Comparison of ENCODE assay signal across 9 cellular contexts in genomic region chr2:211745295-211746097, GRCh38.
DNase-seq lines count a peak whose midpoint lies in the region; ATAC-seq and TF ChIP-seq lines count a peak whose summit lies in the region.
"Had no signal": no experiment of that assay in that cellular context is flagged by ENCODE, and none has a peak within 500 bp of the region (broad histone marks: within the 10 kb centered on the region; RNA-seq: fewer than 3 reads in every experiment).

No MANE protein-coding gene starts in this region.

- intact Hi-C loops in activated CD4-positive, alpha-beta T cell treated with anti-CD3 and anti-CD28 coated beads for 36 hours (cut with DNase I, micrococcal nuclease) = loop anchor here (1.0 kb wide), 1 partner anchor 822 kb away; no protein-coding TSS in a partner anchor
- intact Hi-C loops in ascending aorta (cut with DNase I) = loop anchor here (5.0 to 10.0 kb wide), 3 partner anchors 399 to 822 kb away; no protein-coding TSS in a partner anchor

- peak; percentile 48 for DNase-seq in activated CD4-positive, alpha-beta T cell treated with anti-CD3 and anti-CD28 coated beads for 36 hours
- DNase-seq in activated CD4-positive, alpha-beta T cell treated with anti-CD3 and anti-CD28 coated beads, Interleukin-2, amount 50 U/mL, for 4 hours = no peak
- DNase-seq in HL-60 (ENCODE audit: low read depth in 1 of 2, low spot score in 1 of 2) = peak; percentile 30 to 69
- peak; percentile 86 for DNase-seq in NCI-H748 treated with DMSO at 0.1 percent for 48 hours (lab: John Stamatoyannopoulos, UW)
- no peak for DNase-seq in ascending aorta (ENCODE audit: low spot score in 2 of 2)
- peak; percentile 82 for DNase-seq in hepatocyte (ENCODE audit: low spot score)
- peak; percentile 1 for DNase-seq in stimulated activated CD8-positive, alpha-beta memory T cell treated with anti-CD3 and anti-CD28 coated beads, Interleukin-4, amount 100 ng/mL, for 24 hours (ENCODE audit: low read depth)

- no peaks in the 10 kb centered on the region for H3K4me1 Mint-ChIP-seq in activated CD4-positive, alpha-beta T cell treated with anti-CD3 and anti-CD28 coated beads for 36 hours
- H3K4me1 Mint-ChIP-seq: CD4-positive, CD25-positive, alpha-beta regulatory T cell had no signal

- no peak overlapping the region for H3K4me2 ChIP-seq in hepatocyte

- H3K79me2 ChIP-seq in hepatocyte = no peaks in the 10 kb centered on the region

- H3K9me3 ChIP-seq in ascending aorta (no peaks in the 10 kb centered on the region), hepatocyte (ENCODE audit: low read depth) (no peaks in the 10 kb centered on the region)

- no peak overlapping the region for H2AFZ ChIP-seq in hepatocyte

- H3K27me3 Mint-ChIP-seq in activated CD4-positive, alpha-beta T cell treated with anti-CD3 and anti-CD28 coated beads for 36 hours = no peaks in the 10 kb centered on the region
- H3K27me3 Mint-ChIP-seq: CD4-positive, CD25-positive, alpha-beta regulatory T cell had no signal

- H3K36me3 ChIP-seq in ascending aorta = no peaks in the 10 kb centered on the region
- H3K36me3 ChIP-seq in hepatocyte (replicated peaks; ENCODE audit: insufficient read depth, low read depth) = no peaks in the 10 kb centered on the region

- no peaks in the 10 kb centered on the region for H3K9me2 ChIP-seq in hepatocyte (replicated peaks; ENCODE audit: insufficient read depth)

- ATAC-seq in activated CD4-positive, alpha-beta T cell treated with anti-CD3 and anti-CD28 coated beads for 36 hours = peak; percentile 74
- peak; percentile 90 for ATAC-seq in GM21528 (IDR thresholded peaks at IDR 0.05; ENCODE audit: low FRiP score, unreplicated experiment)

- CTCF ChIA-PET in activated CD4-positive, alpha-beta T cell treated with anti-CD3 and anti-CD28 coated beads for 36 hours (lab: Charles Lee) = interaction anchor here (1.0 to 3.6 kb wide), 3 partner anchors 25 to 828 kb away, joined by 3 to 28 read pairs (median 3); no protein-coding TSS in a partner anchor

- WGBS in hepatocyte (ENCODE audit: low lambda C conversion rate, missing lambda C conversion rate) = 51% methylated on average over 4 of the region's 4 CpGs

- no peak overlapping the region for H3K4me3 Mint-ChIP-seq in activated CD4-positive, alpha-beta T cell treated with anti-CD3 and anti-CD28 coated beads for 36 hours
- H3K4me3 Mint-ChIP-seq: CD4-positive, CD25-positive, alpha-beta regulatory T cell had no signal

- no peaks in the 10 kb centered on the region for H3K36me3 Mint-ChIP-seq in activated CD4-positive, alpha-beta T cell treated with anti-CD3 and anti-CD28 coated beads for 36 hours (ENCODE audit: low read depth)
- H3K36me3 Mint-ChIP-seq: CD4-positive, CD25-positive, alpha-beta regulatory T cell had no signal

- H3K4me1 ChIP-seq in ascending aorta (no peaks in the 10 kb centered on the region), hepatocyte (ENCODE audit: insufficient read depth) (no peaks in the 10 kb centered on the region)

- TF ChIP-seq CTCF in HL-60 (IDR thresholded peaks at IDR 0.05; ENCODE audit: insufficient read depth, low read length) (peak; percentile 75), ascending aorta (IDR thresholded peaks at IDR 0.05) (peak; percentile 45 to 88 (median 88)), hepatocyte (IDR thresholded peaks at IDR 0.05; ENCODE audit: poor library complexity) (peak; percentile 90)

- H3K4me3 ChIP-seq in HL-60 (replicated peaks; ENCODE audit: insufficient read depth, low read length) (no peak overlapping the region), ascending aorta (no peak overlapping the region), hepatocyte (no peak overlapping the region)

- POLR2A ChIA-PET in activated CD4-positive, alpha-beta T cell treated with anti-CD3 and anti-CD28 coated beads for 36 hours (lab: Charles Lee) = no interaction called here

- no peaks in the 10 kb centered on the region for H4K20me1 ChIP-seq in hepatocyte (ENCODE audit: insufficient read depth, poor library complexity, severe bottlenecking)

- H3K27me3 ChIP-seq in HL-60 (ENCODE audit: insufficient read depth, poor library complexity, severe bottlenecking) = no peaks in the 10 kb centered on the region
- H3K27me3 ChIP-seq in ascending aorta = no peaks in the 10 kb centered on the region
- no peaks in the 10 kb centered on the region for H3K27me3 ChIP-seq in hepatocyte

- H3K9me3 Mint-ChIP-seq in activated CD4-positive, alpha-beta T cell treated with anti-CD3 and anti-CD28 coated beads for 36 hours (ENCODE audit: low read depth) = no peaks in the 10 kb centered on the region

- no peak overlapping the region for H3K27ac Mint-ChIP-seq in activated CD4-positive, alpha-beta T cell treated with anti-CD3 and anti-CD28 coated beads for 36 hours
- H3K27ac Mint-ChIP-seq: CD4-positive, CD25-positive, alpha-beta regulatory T cell had no signal

- H3K27ac ChIP-seq in HL-60 (replicated peaks) (no peak overlapping the region), ascending aorta (no peak overlapping the region), hepatocyte (no peak overlapping the region)

Comparison
In these comparisons a context has a peak if more than half of its experiments do, and no peak if none do; other contexts are left out.
1. DNase-seq: peak in activated CD4-positive, alpha-beta T cell treated with anti-CD3 and anti-CD28 coated beads for 36 hours (single experiment), HL-60 (2 of 2), NCI-H748 treated with DMSO at 0.1 percent for 48 hours (single experiment), hepatocyte (single experiment) and stimulated activated CD8-positive, alpha-beta memory T cell treated with anti-CD3 and anti-CD28 coated beads, Interleukin-4, amount 100 ng/mL, for 24 hours (single experiment); none in activated CD4-positive, alpha-beta T cell treated with anti-CD3 and anti-CD28 coated beads, Interleukin-2, amount 50 U/mL, for 4 hours (0 of 2) and ascending aorta (0 of 2).
2. Peak in every context shown above with its lines, with median percentiles within 50 percentile points of each other: CTCF ChIP-seq.